In the genomic region with DNA sequence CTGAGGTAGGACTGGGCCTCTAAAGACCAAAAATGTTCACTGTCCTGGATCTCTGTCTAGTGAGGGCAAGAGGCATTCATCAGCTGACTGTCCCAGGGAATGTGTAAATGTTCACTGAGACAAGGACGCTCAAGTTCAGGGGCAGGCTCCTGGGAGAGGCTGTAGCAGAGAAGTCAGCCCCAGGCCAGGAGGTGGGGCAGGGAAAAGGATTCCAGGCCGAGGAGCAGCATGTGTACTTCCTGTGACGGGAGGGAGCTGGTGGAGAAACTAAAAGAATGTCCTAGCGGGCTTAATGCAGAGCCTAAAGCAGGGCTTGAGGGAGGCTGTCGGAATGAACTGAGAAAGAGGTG, we compare ENCODE assay signal across 16 cellular contexts.
DNase-seq lines count a peak whose midpoint lies in the region; ATAC-seq, FAIRE-seq and TF ChIP-seq lines count a peak whose summit lies in the region.
"Had no signal": no experiment of that assay in that cellular context is flagged by ENCODE, and none has a peak within 500 bp of the region (broad histone marks: within the 10 kb centered on the region; RNA-seq: fewer than 3 reads in every experiment).

No MANE protein-coding gene starts in this region.

- DNase-seq in Right ventricle myocardium inferior (ENCODE audit: missing footprints) (no peak), right atrium auricular region (ENCODE audit: low spot score) (no peak), endothelial cell of umbilical vein (ENCODE audit: low read depth, low spot score) (no peak), keratinocyte (ENCODE audit: low read depth, low spot score) (no peak), anterior cingulate cortex (lab: John Stamatoyannopoulos, UW) (no peak), Ammon's horn (ENCODE audit: low spot score) (no peak), NCI-H526 (lab: John Stamatoyannopoulos, UW) (no peak)
- DNase-seq in activated T-cell treated with anti-CD3 and anti-CD28 coated beads, Interleukin-2, amount 50 U/mL, for 72 hours = no peak
- DNase-seq: ACHN; activated CD8-positive, alpha-beta T cell treated with anti-CD3 and anti-CD28 coated beads for 36 hours; activated naive CD4-positive, alpha-beta T cell treated with anti-CD3 and anti-CD28 coated beads, Interleukin-2, amount 50 U/mL, for 16 hours; kidney glomerular epithelial cell; NCI-H748 treated with DMSO at 0.1 percent for 48 hours; T-helper 17 cell; transverse colon had no signal

- H3K4me1 ChIP-seq in right atrium auricular region (no peaks in the 10 kb centered on the region), endothelial cell of umbilical vein (ENCODE audit: control insufficient read depth, extremely low read depth, insufficient read depth, low read length) (no peaks in the 10 kb centered on the region), keratinocyte (ENCODE audit: control insufficient read depth, extremely low read depth, insufficient read depth, low read length) (peaks cover 12% of the 10 kb centered on the region)
- H3K4me1 ChIP-seq: transverse colon had no signal

- no peak overlapping the region for H3K9ac ChIP-seq in endothelial cell of umbilical vein (replicated peaks; ENCODE audit: extremely low read depth, insufficient read depth, low read length)
- H3K9ac ChIP-seq in keratinocyte (ENCODE audit: control insufficient read depth, extremely low read depth, insufficient read depth, low read length) = no peak overlapping the region

- H3K4me3 ChIP-seq in right atrium auricular region = no peak overlapping the region
- no peak overlapping the region for H3K4me3 ChIP-seq in endothelial cell of umbilical vein (replicated peaks in 1 of 3; ENCODE audit: insufficient read depth in 1 of 3, low read depth in 1 of 3, low read length in 3 of 3)
- no peak overlapping the region for H3K4me3 ChIP-seq in keratinocyte (ENCODE audit: control insufficient read depth in 2 of 3, extremely low read depth in 1 of 3, insufficient read depth in 2 of 3, low read depth in 1 of 3, low read length in 3 of 3)
- H3K4me3 ChIP-seq: transverse colon had no signal

- no peak for TF ChIP-seq POLR2A in endothelial cell of umbilical vein (IDR thresholded peaks at IDR 0.05; ENCODE audit: low read depth, low read length)

- intact Hi-C loops in Right ventricle myocardium inferior (cut with DNase I) = no loop called here
- intact Hi-C loops in endothelial cell of umbilical vein (cut with micrococcal nuclease) = no loop called here

- H2AFZ ChIP-seq in endothelial cell of umbilical vein (ENCODE audit: low read depth, low read length) (peak overlapping the region; percentile 60), keratinocyte (ENCODE audit: control insufficient read depth, low read length) (peak overlapping the region; percentile 77)

- no peak overlapping the region for H3K4me3 Mint-ChIP-seq in activated T-cell treated with anti-CD3 and anti-CD28 coated beads, Interleukin-2, amount 50 U/mL, for 72 hours
- H3K4me3 Mint-ChIP-seq: activated CD8-positive, alpha-beta T cell treated with anti-CD3 and anti-CD28 coated beads for 36 hours; T-helper 17 cell had no signal

- ATAC-seq in Right ventricle myocardium inferior = peak; percentile 73
- ATAC-seq in activated T-cell treated with anti-CD3 and anti-CD28 coated beads, Interleukin-2, amount 50 U/mL, for 72 hours (replicated peaks in 1 of 2) = no peak
- ATAC-seq: activated CD8-positive, alpha-beta T cell treated with anti-CD3 and anti-CD28 coated beads for 36 hours; T-helper 17 cell had no signal

- POLR2A ChIA-PET in endothelial cell of umbilical vein (lab: Charles Lee) = no interaction called here

- dilution Hi-C loops in endothelial cell of umbilical vein (cut with MboI; ENCODE audit: extremely low pct_ligation_motif_present, low sequenced_read_pairs) = no loop called here
- dilution Hi-C loops in keratinocyte (cut with MboI; ENCODE audit: extremely low pct_ligation_motif_present, low sequenced_read_pairs) = no loop called here

- H3K27ac Mint-ChIP-seq in activated T-cell treated with anti-CD3 and anti-CD28 coated beads, Interleukin-2, amount 50 U/mL, for 72 hours = no peak overlapping the region
- H3K27ac Mint-ChIP-seq: activated CD8-positive, alpha-beta T cell treated with anti-CD3 and anti-CD28 coated beads for 36 hours; progenitor cell of endocrine pancreas; T-helper 17 cell had no signal

- CTCF ChIA-PET in endothelial cell of umbilical vein (lab: Charles Lee) = interaction anchor here (0.8 kb wide), 1 partner anchor 21 kb away, joined by 4 read pairs; no protein-coding TSS in a partner anchor

- H3K9me3 ChIP-seq in right atrium auricular region (no peaks in the 10 kb centered on the region), endothelial cell of umbilical vein (replicated peaks; ENCODE audit: control insufficient read depth, insufficient read depth, low read length) (no peaks in the 10 kb centered on the region), keratinocyte (ENCODE audit: control insufficient read depth, low read depth, low read length) (no peaks in the 10 kb centered on the region)
- H3K9me3 ChIP-seq: transverse colon had no signal

- H3K9me1 ChIP-seq in endothelial cell of umbilical vein (replicated peaks; ENCODE audit: control insufficient read depth, extremely low read depth, insufficient read depth, low read length) (no peaks in the 10 kb centered on the region), keratinocyte (ENCODE audit: control insufficient read depth, extremely low read depth, insufficient read depth, low read length) (no peaks in the 10 kb centered on the region)

- FAIRE-seq in endothelial cell of umbilical vein (lab: Jason Lieb, UNC) = no peak
- FAIRE-seq in keratinocyte (lab: Jason Lieb, UNC) = peak; percentile 80

- no TSS peak for BruUV-seq in endothelial cell of umbilical vein (replicated peaks; lab: Mats Ljungman, UMichigan)

- H3K27me3 Mint-ChIP-seq in activated T-cell treated with anti-CD3 and anti-CD28 coated beads, Interleukin-2, amount 50 U/mL, for 72 hours (ENCODE audit: low read depth) = peaks cover 21% of the 10 kb centered on the region

- H4K20me1 ChIP-seq in endothelial cell of umbilical vein (replicated peaks; ENCODE audit: control insufficient read depth, extremely low read depth, insufficient read depth, low read length) (no peaks in the 10 kb centered on the region), keratinocyte (ENCODE audit: control insufficient read depth, extremely low read depth, insufficient read depth, low read length) (no peaks in the 10 kb centered on the region)

- H3K4me2 ChIP-seq in endothelial cell of umbilical vein (ENCODE audit: insufficient read depth, low read length) = no peak overlapping the region
- peak overlapping the region; percentile 17 for H3K4me2 ChIP-seq in keratinocyte (ENCODE audit: control insufficient read depth, extremely low read depth, insufficient read depth, low read depth, low read length)

- H3K9me3 Mint-ChIP-seq in activated T-cell treated with anti-CD3 and anti-CD28 coated beads, Interleukin-2, amount 50 U/mL, for 72 hours = no peaks in the 10 kb centered on the region
- H3K9me3 Mint-ChIP-seq: activated CD8-positive, alpha-beta T cell treated with anti-CD3 and anti-CD28 coated beads for 36 hours had no signal

- H3K4me1 Mint-ChIP-seq in activated T-cell treated with anti-CD3 and anti-CD28 coated beads, Interleukin-2, amount 50 U/mL, for 72 hours (ENCODE audit: low read depth) = no peaks in the 10 kb centered on the region

- H3K36me3 Mint-ChIP-seq in activated T-cell treated with anti-CD3 and anti-CD28 coated beads, Interleukin-2, amount 50 U/mL, for 72 hours (ENCODE audit: insufficient read depth in 2 of 2) = no peaks in the 10 kb centered on the region

- H3K79me2 ChIP-seq in endothelial cell of umbilical vein (ENCODE audit: control insufficient read depth, insufficient read depth, low read length) (no peaks in the 10 kb centered on the region), keratinocyte (ENCODE audit: control insufficient read depth, insufficient read depth, low read length) (no peaks in the 10 kb centered on the region)

- H3K27me3 ChIP-seq in right atrium auricular region (no peaks in the 10 kb centered on the region), endothelial cell of umbilical vein (ENCODE audit: control insufficient read depth in 2 of 2, insufficient read depth in 2 of 2, low read length in 2 of 2) (no peaks in the 10 kb centered on the region), keratinocyte (ENCODE audit: control insufficient read depth, extremely low read depth, insufficient read depth, low read length) (no peaks in the 10 kb centered on the region)
- H3K27me3 ChIP-seq: transverse colon had no signal

- H3K36me3 ChIP-seq in right atrium auricular region (no peaks in the 10 kb centered on the region), endothelial cell of umbilical vein (ENCODE audit: control insufficient read depth in 2 of 2, extremely low read depth in 1 of 2, insufficient read depth in 2 of 2, low read length in 2 of 2) (no peaks in the 10 kb centered on the region), keratinocyte (ENCODE audit: control insufficient read depth in 2 of 2, extremely low read depth in 1 of 2, insufficient read depth in 2 of 2, low read length in 2 of 2) (no peaks in the 10 kb centered on the region)
- H3K36me3 ChIP-seq: transverse colon had no signal

- no peak for TF ChIP-seq CTCF in right atrium auricular region (IDR thresholded peaks at IDR 0.05)
- TF ChIP-seq CTCF in endothelial cell of umbilical vein (IDR thresholded peaks at IDR 0.05; ENCODE audit: extremely low read depth in 1 of 2, insufficient read depth in 1 of 2, low read depth in 1 of 2, low read length in 2 of 2) = no peak
- TF ChIP-seq CTCF in keratinocyte (optimal IDR thresholded peaks at IDR 0.05 in 1 of 3, IDR thresholded peaks at IDR 0.05 in 1 of 3, conservative IDR thresholded peaks at IDR 0.05 in 1 of 3; ENCODE audit: extremely low read depth in 1 of 3, insufficient read depth in 2 of 3, low read length in 3 of 3) = no peak

- H3K27ac ChIP-seq in right atrium auricular region = no peak overlapping the region
- H3K27ac ChIP-seq in endothelial cell of umbilical vein (ENCODE audit: insufficient read depth, low read depth, low read length) = no peak overlapping the region
- no peak overlapping the region for H3K27ac ChIP-seq in keratinocyte (ENCODE audit: control insufficient read depth, insufficient read depth, low read length)
- H3K27ac ChIP-seq: transverse colon had no signal

TF ChIP-seq in endothelial cell of umbilical vein, 7 proteins besides CTCF, POLR2A, EP300 and RAD21 (continues in another document):
- TF ChIP-seq FOS (IDR thresholded peaks at IDR 0.05; ENCODE audit: borderline replicate concordance, insufficient read depth, low read length) (no peak), POLR2AphosphoS5 (IDR thresholded peaks at IDR 0.05; ENCODE audit: insufficient read depth, low read depth, low read length) (no peak), MAX (IDR thresholded peaks at IDR 0.05; ENCODE audit: insufficient read depth, insufficient read length) (no peak), MYC (IDR thresholded peaks at IDR 0.05; ENCODE audit: low read depth, low read length) (no peak), EZH2 (IDR thresholded peaks at IDR 0.05; ENCODE audit: borderline replicate concordance, low read depth, low read length, severe bottlenecking) (no peak), JUN (IDR thresholded peaks at IDR 0.05; ENCODE audit: borderline replicate concordance, insufficient read depth, insufficient read length, low read depth) (no peak)
